8 cellular contexts compared by ENCODE assay signal in genomic region chr22:30634477-30635233, GRCh38. TPM values are rescaled to one million over a fixed set of nuclear protein-coding genes. Genes with fewer than 3 reads are reported as not detected.
A peak's percentile ranks its signal among the peaks of the same experiment; 100 is the strongest.
DNase-seq lines count a peak whose midpoint lies in the region; ATAC-seq and TF ChIP-seq lines count a peak whose summit lies in the region.

No MANE protein-coding gene starts in this region.

- peak overlapping the region; percentile 57; the same call in 1 of the 2 replicates for H2AK5ac ChIP-seq in IMR-90 (ENCODE audit: low read depth, low read length)

- no peaks in the 10 kb centered on the region for H3K9me2 ChIP-seq in PC-3 (replicated peaks; ENCODE audit: low read length)

- peaks cover 4% of the 10 kb centered on the region for H3K9me3 Mint-ChIP-seq in activated T-cell treated with anti-CD3 and anti-CD28 coated beads, Interleukin-2, amount 50 U/mL, for 24 hours

- H2AFZ ChIP-seq in IMR-90 (replicated peaks; ENCODE audit: low read length, poor library complexity) (peak overlapping the region; percentile 96), PC-3 (ENCODE audit: low read length) (peak overlapping the region; percentile 89)

- CTCF ChIA-PET in IMR-90 (lab: Yijun Ruan, JAX) = interaction anchor here (0.5 to 3.9 kb wide), 9 partner anchors 12 to 512 kb away, joined by 3 to 45 read pairs (median 3); partner anchors contain the start of gene OSBP2
- CTCF ChIA-PET in PC-3 (lab: Charles Lee) = interaction anchor here (0.6 to 2.7 kb wide), 5 partner anchors 15 to 195 kb away, joined by 3 to 28 read pairs (median 5); no protein-coding TSS in a partner anchor

- H3K4me3 Mint-ChIP-seq in activated T-cell treated with anti-CD3 and anti-CD28 coated beads, Interleukin-2, amount 50 U/mL, for 24 hours = peak overlapping the region; percentile 86

- H3K27ac ChIP-seq in IMR-90 (ENCODE audit: insufficient read depth, low read length) (peak overlapping the region; percentile 48), PC-3 (ENCODE audit: low read length) (peak overlapping the region; percentile 68), esophagus muscularis mucosa (replicated peaks in 1 of 4) (peak overlapping the region; percentile 91 to 95 (median 93)), muscle layer of duodenum (ENCODE audit: low read length) (peak overlapping the region; percentile 83)

- no peaks in the 10 kb centered on the region for H3K27me3 ChIP-seq in IMR-90 (ENCODE audit: control insufficient read depth, insufficient read depth, low read length)
- H3K27me3 ChIP-seq in PC-3 (ENCODE audit: low read length) = no peaks in the 10 kb centered on the region
- no peaks in the 10 kb centered on the region for H3K27me3 ChIP-seq in esophagus muscularis mucosa
- H3K27me3 ChIP-seq in muscle layer of duodenum (ENCODE audit: low read depth, low read length) = no peaks in the 10 kb centered on the region

- dilution Hi-C loops in IMR-90 (cut with HindIII; ENCODE audit: low sequenced_read_pairs, unreplicated experiment) = no loop called here

- H2BK15ac ChIP-seq in IMR-90 (ENCODE audit: low read depth, low read length) = peak overlapping the region; percentile 12; the same call in 1 of the 3 replicates

- 0 out of 2 replicates have a peak overlapping the region, but pooled peaks have one; percentile 1 for H3K18ac ChIP-seq in IMR-90 (ENCODE audit: low read depth, low read length)

- TF ChIP-seq RAD21 in IMR-90 (IDR thresholded peaks at IDR 0.05; ENCODE audit: low read length) = peak; percentile 96

- peaks cover 25% of the 10 kb centered on the region for H3K79me2 ChIP-seq in PC-3 (ENCODE audit: low read length)

- no peaks in the 10 kb centered on the region for H3K36me3 ChIP-seq in IMR-90 (ENCODE audit: control insufficient read depth, insufficient read depth, low read length)
- no peaks in the 10 kb centered on the region for H3K36me3 ChIP-seq in PC-3 (ENCODE audit: low read depth, low read length)
- no peaks in the 10 kb centered on the region for H3K36me3 ChIP-seq in esophagus muscularis mucosa
- H3K36me3 ChIP-seq in muscle layer of duodenum (ENCODE audit: control insufficient read depth in 1 of 2, insufficient read depth in 2 of 2, low read length in 2 of 2) = no peaks in the 10 kb centered on the region

- peaks cover 20 to 22% of the 10 kb centered on the region in 2 experiments for H3K79me1 ChIP-seq in IMR-90 (ENCODE audit: low read depth in 1 of 2, low read length in 2 of 2)

- intact Hi-C loops in IMR-90 (cut with micrococcal nuclease) (loop anchor here (1.0 kb wide), 2 partner anchors 121 to 286 kb away; no protein-coding TSS in a partner anchor), PC-3 (cut with micrococcal nuclease) (loop anchor here (1.0 to 2.0 kb wide), 3 partner anchors 60 to 286 kb away; partner anchors contain the start of gene OSBP2), esophagus muscularis mucosa (cut with DNase I) (loop anchor here (1.0 to 2.0 kb wide), 3 partner anchors 32 to 286 kb away; partner anchors contain the start of gene DUSP18)

- H4K91ac ChIP-seq in IMR-90 (ENCODE audit: insufficient read depth, low read depth, low read length) = peak overlapping the region; percentile 45

- 13% methylated on average over 24 of the region's 29 CpGs; no CpG with 5 or more reads in 1 of the 2 experiments for WGBS in IMR-90 (ENCODE audit: extremely low coverage in 2 of 2, insufficient read length in 1 of 2), 2 experiments
- 18% methylated on average over 12 of the region's 29 CpGs for WGBS in esophagus muscularis mucosa

- H3K9ac ChIP-seq in IMR-90 (ENCODE audit: low read depth, low read length) (0 out of 2 replicates have a peak overlapping the region, but pooled peaks have one; percentile 5), PC-3 (ENCODE audit: low read length) (peak overlapping the region; percentile 48)

- in situ Hi-C loops in IMR-90 (cut with MboI; ENCODE audit: low sequenced_read_pairs) = loop anchor here (5.0 to 10.0 kb wide), 2 partner anchors 123 to 290 kb away; no protein-coding TSS in a partner anchor

- BruUV-seq in IMR-90 (replicated peaks; lab: Mats Ljungman, UMichigan) (no TSS peak), PC-3 (replicated peaks; lab: Mats Ljungman, UMichigan) (TSS peak; percentile 42)

- H3K4me1 ChIP-seq in IMR-90 (ENCODE audit: control insufficient read depth, insufficient read depth, low read length) (peaks cover 21% of the 10 kb centered on the region), PC-3 (ENCODE audit: insufficient read depth, low read length) (peaks cover 23% of the 10 kb centered on the region), esophagus muscularis mucosa (peaks cover 28 to 48% (median 47%) of the 10 kb centered on the region in 4 donors), muscle layer of duodenum (ENCODE audit: control insufficient read depth in 1 of 2, insufficient read depth in 2 of 2, low read length in 2 of 2) (peaks cover 0 to 29% of the 10 kb centered on the region in 2 donors)

- no peak overlapping the region for H3K23ac ChIP-seq in IMR-90 (ENCODE audit: low read depth, low read length)

- H3K14ac ChIP-seq in IMR-90 (replicated peaks; ENCODE audit: low read depth, low read length) = no peak overlapping the region

- peak overlapping the region; percentile 27; the same call in 1 of the 2 replicates for H2BK120ac ChIP-seq in IMR-90 (ENCODE audit: low read depth, low read length)

- peak overlapping the region; percentile 72 for H4K5ac ChIP-seq in IMR-90 (ENCODE audit: low read depth, low read length)

- H3K4me2 ChIP-seq in IMR-90 (ENCODE audit: low read depth, low read length) (peak overlapping the region; percentile 76), PC-3 (ENCODE audit: low read length) (peak overlapping the region; percentile 90)

- peaks cover 30% of the 10 kb centered on the region for H3K4me1 Mint-ChIP-seq in activated T-cell treated with anti-CD3 and anti-CD28 coated beads, Interleukin-2, amount 50 U/mL, for 24 hours (ENCODE audit: low read depth)

- DNase-seq in DMS114 treated with DMSO at 0.1 percent for 48 hours (lab: John Stamatoyannopoulos, UW; ENCODE audit: unreplicated experiment) (peak; percentile 58), IMR-90 (peak; percentile 89), PC-3 (peak; percentile 87), esophagus muscularis mucosa (ENCODE audit: extremely low spot score) (peak; percentile 97)
- DNase-seq in activated T-cell treated with anti-CD3 and anti-CD28 coated beads, Interleukin-2, amount 50 U/mL, for 24 hours = peak; percentile 94
- DNase-seq in stimulated activated CD8-positive, alpha-beta memory T cell treated with anti-CD3 and anti-CD28 coated beads, Interleukin-7, amount 100 ng/mL, for 1 hour (ENCODE audit: low read depth in 2 of 2) = peak; percentile 82 to 89

- peak overlapping the region; percentile 20 for H3K4me3 ChIP-seq in IMR-90 (ENCODE audit: insufficient read depth, low read depth, low read length)
- peak overlapping the region; percentile 65 for H3K4me3 ChIP-seq in PC-3 (ENCODE audit: low read length)
- peak overlapping the region; percentile 75 to 83 (median 78) for H3K4me3 ChIP-seq in esophagus muscularis mucosa
- H3K4me3 ChIP-seq in muscle layer of duodenum (ENCODE audit: low read depth in 1 of 2, low read length in 2 of 2) = peak overlapping the region; percentile 56 to 74

- no peaks in the 10 kb centered on the region for H3F3A ChIP-seq in PC-3 (ENCODE audit: low read length, unreplicated experiment)

- TF ChIP-seq POLR2A in IMR-90 (IDR thresholded peaks at IDR 0.05; ENCODE audit: low read depth, low read length) = no peak
- TF ChIP-seq POLR2A in esophagus muscularis mucosa (IDR thresholded peaks at IDR 0.05; ENCODE audit: low read depth) = no peak

- H3K9me1 ChIP-seq in IMR-90 (ENCODE audit: insufficient read depth, low read length) = peaks cover 14% of the 10 kb centered on the region

- H3K9me3 ChIP-seq in IMR-90 (ENCODE audit: control insufficient read depth, insufficient read depth, low read length) (no peaks in the 10 kb centered on the region), PC-3 (ENCODE audit: low read length) (no peaks in the 10 kb centered on the region), esophagus muscularis mucosa (no peaks in the 10 kb centered on the region), muscle layer of duodenum (ENCODE audit: control insufficient read depth in 1 of 2, low read length in 2 of 2) (no peaks in the 10 kb centered on the region)

- H3K56ac ChIP-seq in IMR-90 (ENCODE audit: extremely low read depth, insufficient read depth, low read length) = no peak overlapping the region

- H2AK9ac ChIP-seq in IMR-90 (replicated peaks; ENCODE audit: low read depth, low read length, poor library complexity) = peak overlapping the region; percentile 91

- peaks cover 20% of the 10 kb centered on the region for H3K36me3 Mint-ChIP-seq in activated T-cell treated with anti-CD3 and anti-CD28 coated beads, Interleukin-2, amount 50 U/mL, for 24 hours (ENCODE audit: low read depth)

- H3K27ac Mint-ChIP-seq in activated T-cell treated with anti-CD3 and anti-CD28 coated beads, Interleukin-2, amount 50 U/mL, for 24 hours = peak overlapping the region; percentile 91

- H2BK5ac ChIP-seq in IMR-90 (ENCODE audit: low read depth, low read length, poor library complexity, severe bottlenecking) = peak overlapping the region; percentile 67

- POLR2A ChIA-PET in IMR-90 (lab: Charles Lee; ENCODE audit: unreplicated experiment) = interaction anchor here (1.6 kb wide), 1 partner anchor 120 kb away, joined by 7 read pairs; no protein-coding TSS in a partner anchor
- POLR2A ChIA-PET in PC-3 (lab: Charles Lee; ENCODE audit: unreplicated experiment) = interaction anchor here (0.6 to 0.7 kb wide), 2 partner anchors 14 to 526 kb away, joined by 6 to 17 read pairs; no protein-coding TSS in a partner anchor

- peak overlapping the region; percentile 46 to 81 for H4K8ac ChIP-seq in IMR-90 (ENCODE audit: low read depth in 2 of 2, low read length in 2 of 2)

- no peak for TF ChIP-seq EP300 in esophagus muscularis mucosa (IDR thresholded peaks at IDR 0.05)

- H4K20me1 ChIP-seq in IMR-90 (ENCODE audit: insufficient read depth, low read length) (no peaks in the 10 kb centered on the region), PC-3 (ENCODE audit: low read length) (no peaks in the 10 kb centered on the region)

- ATAC-seq in GM21515 (IDR thresholded peaks at IDR 0.05; ENCODE audit: unreplicated experiment) = peak; percentile 42
- ATAC-seq in IMR-90 (ENCODE audit: low read depth) = peak; percentile 59
- ATAC-seq in PC-3 = peak; percentile 62

- H2BK20ac ChIP-seq in IMR-90 (ENCODE audit: low read depth, low read length) = peak overlapping the region; percentile 31; the same call in 1 of the 2 replicates

- TF ChIP-seq CTCF in IMR-90 (conservative IDR thresholded peaks at IDR 0.05; ENCODE audit: low read depth, low read length) (peak; percentile 97), PC-3 (conservative IDR thresholded peaks at IDR 0.05; ENCODE audit: low read depth, low read length) (peak; percentile 89), esophagus muscularis mucosa (IDR thresholded peaks at IDR 0.05) (peak; percentile 96 to 98 (median 96))

- no peaks in the 10 kb centered on the region for H3K27me3 Mint-ChIP-seq in activated T-cell treated with anti-CD3 and anti-CD28 coated beads, Interleukin-2, amount 50 U/mL, for 24 hours

- peak overlapping the region; percentile 56 for H3K4ac ChIP-seq in IMR-90 (ENCODE audit: low read depth, low read length)

RNA-seq across cellular contexts. Expression of gene SLC35E4, which starts 0.9 kb away (rescaled TPM):
- total RNA-seq in IMR-90 (2012; rRNA removed) (6.8 and 6.9 TPM in 2 replicates), PC-3 (2014; rRNA removed) (16.8 and 18.1 TPM in 2 replicates), esophagus muscularis mucosa (10 to 100 TPM in 2 of 4 donors, 1 to 10 TPM in 2; 4.2 to 14.1 (median 9.7) TPM)
- 5.7 and 7.8 TPM in 2 replicates for polyA plus RNA-seq in IMR-90 (2012; rRNA removed)
- polyA plus RNA-seq in IMR-90 (2012; cell fraction: cytosol; rRNA removed) = 4.7 and 9.9 TPM in 2 replicates
- 2.5 and 5.2 TPM in 2 replicates for polyA plus RNA-seq in IMR-90 (2012; cell fraction: nucleus; rRNA removed; ENCODE audit: low replicate concordance)

RNA-seq across cellular contexts. Expression of gene TCN2, which starts 27.7 kb away (rescaled TPM):
- total RNA-seq in IMR-90 (2012; rRNA removed) (0.56 and 1.3 TPM in 2 replicates), PC-3 (2014; rRNA removed) (1.7 and 4.2 TPM in 2 replicates), esophagus muscularis mucosa (10 to 100 TPM; 28.7 to 44.2 (median 40.2) TPM)
- 3.6 and 4.0 TPM in 2 replicates for polyA plus RNA-seq in IMR-90 (2012; rRNA removed)
- polyA plus RNA-seq in IMR-90 (2012; cell fraction: cytosol; rRNA removed) = 4.2 and 4.4 TPM in 2 replicates
- polyA plus RNA-seq in IMR-90 (2012; cell fraction: nucleus; rRNA removed; ENCODE audit: low replicate concordance) = 1.8 and 2.1 TPM in 2 replicates

RNA-seq across cellular contexts. Expression of gene DUSP18, which starts 33.0 kb away (rescaled TPM):
- 12.2 and 14.9 TPM in 2 replicates for total RNA-seq in IMR-90 (2012; rRNA removed)
- 14.3 and 14.9 TPM in 2 replicates for polyA plus RNA-seq in IMR-90 (2012; rRNA removed)
- polyA plus RNA-seq in IMR-90 (2012; cell fraction: cytosol; rRNA removed) = 8.3 and 15.5 TPM in 2 replicates
- 12.1 and 17.7 TPM in 2 replicates for polyA plus RNA-seq in IMR-90 (2012; cell fraction: nucleus; rRNA removed; ENCODE audit: low replicate concordance)
- 7.7 and 11.5 TPM in 2 replicates for total RNA-seq in PC-3 (2014; rRNA removed)
- total RNA-seq in esophagus muscularis mucosa = 10 to 100 TPM in 2 of 4 donors, 1 to 10 TPM in 2; 6.5 to 11.5 (median 9.8) TPM

RNA-seq across cellular contexts. Expression of gene PES1, which starts 42.9 kb away (rescaled TPM):
- total RNA-seq in IMR-90 (2012; rRNA removed) (118 and 142 TPM in 2 replicates), PC-3 (2014; rRNA removed) (105 and 154 TPM in 2 replicates), esophagus muscularis mucosa (10 to 100 TPM; 28.2 to 55.7 (median 42.9) TPM)
- 113 and 120 TPM in 2 replicates for polyA plus RNA-seq in IMR-90 (2012; rRNA removed)
- 91.4 and 114 TPM in 2 replicates for polyA plus RNA-seq in IMR-90 (2012; cell fraction: cytosol; rRNA removed)
- polyA plus RNA-seq in IMR-90 (2012; cell fraction: nucleus; rRNA removed; ENCODE audit: low replicate concordance) = 98.2 and 133 TPM in 2 replicates

Comparison
In these comparisons a context has a peak if more than half of its experiments do, and no peak if none do; other contexts are left out.
1. Peak in every context shown above with its lines: DNase-seq, ATAC-seq, H3K4me3 ChIP-seq and H3K27ac ChIP-seq.
2. H3K4me3 ChIP-seq: peak in every context shown above with its lines; median percentile 78 in esophagus muscularis mucosa; 65 in PC-3; 65 in muscle layer of duodenum; 20 in IMR-90.